8 cellular contexts compared by ENCODE assay signal in genomic region chr11:9757809-9758675, GRCh38.
DNase-seq lines count a peak whose midpoint lies in the region; ATAC-seq lines count a peak whose summit lies in the region.

No MANE protein-coding gene starts in this region.

- in situ Hi-C loops in ACHN (cut with HindIII; ENCODE audit: low pct_ligation_motif_present, low pct_unique_long_range_greater_than_20kb, low sequenced_read_pairs), result no loop called here

- peak; percentile 33 for ATAC-seq in GM18858 (IDR thresholded peaks at IDR 0.05; ENCODE audit: unreplicated experiment)
- ATAC-seq in HG03095 (IDR thresholded peaks at IDR 0.05; ENCODE audit: unreplicated experiment), result peak; percentile 53

- peak; percentile 77 for DNase-seq in ACHN
- peak; percentile 86 for DNase-seq in NCI-H345 (lab: John Stamatoyannopoulos, UW)
- peak; percentile 90 for DNase-seq in activated CD4-positive, CD25-positive, alpha-beta regulatory T cell treated with anti-CD3 and anti-CD28 coated beads, Interleukin-2, amount 50 U/mL, for 72 hours
- DNase-seq in cerebellar cortex (ENCODE audit: low spot score), result peak; percentile 72
- peak; percentile 44 for DNase-seq in kidney glomerular epithelial cell (lab: John Stamatoyannopoulos, UW)
- peak; percentile 79 to 94 (median 93) for DNase-seq in stimulated activated CD4-positive, alpha-beta T cell treated with anti-CD3 and anti-CD28 coated beads, Interleukin-1b, Interleukin-23, amount 100 ng/mL, for 24 hours (ENCODE audit: low read depth in 4 of 4, low spot score in 1 of 4)

Comparison
In these comparisons a context has a peak if more than half of its experiments do, and no peak if none do; other contexts are left out.
1. Peak in every context shown above with its lines: DNase-seq and ATAC-seq.